23 cellular contexts compared by ENCODE assay signal in genomic region chr5:157278319-157279037, GRCh38. TPM values are rescaled to one million over a fixed set of nuclear protein-coding genes. Genes with fewer than 3 reads are reported as not detected.
A peak's percentile ranks its signal among the peaks of the same experiment; 100 is the strongest.
DNase-seq lines count a peak whose midpoint lies in the region; ATAC-seq, FAIRE-seq and TF ChIP-seq lines count a peak whose summit lies in the region.
"Had no signal": no experiment of that assay in that cellular context is flagged by ENCODE, and none has a peak within 500 bp of the region (broad histone marks: within the 10 kb centered on the region; RNA-seq: fewer than 3 reads in every experiment).

No MANE protein-coding gene starts in this region.

- H3K27me3 ChIP-seq in CD4-positive, alpha-beta memory T cell (ENCODE audit: insufficient read depth, low read length): no peaks in the 10 kb centered on the region
- no peaks in the 10 kb centered on the region for H3K27me3 ChIP-seq in HepG2 (ENCODE audit: control insufficient read depth in 1 of 2, insufficient read depth in 2 of 2, low read length in 2 of 2)
- H3K27me3 ChIP-seq: dorsolateral prefrontal cortex, neural progenitor cell, right lobe of liver, stomach, transverse colon had no signal

- H3K27ac ChIP-seq in CD4-positive, alpha-beta memory T cell (ENCODE audit: low read depth, low read length): no peak overlapping the region
- H3K27ac ChIP-seq in HepG2 (ENCODE audit: extremely low read length, insufficient read depth, low read length): no peak overlapping the region
- H3K27ac ChIP-seq: neural progenitor cell, PC-9, right lobe of liver, transverse colon had no signal

- H3K36me3 ChIP-seq in CD4-positive, alpha-beta memory T cell (ENCODE audit: insufficient read depth, low read length): no peaks in the 10 kb centered on the region
- H3K36me3 ChIP-seq in HepG2 (replicated peaks in 1 of 2; ENCODE audit: control insufficient read depth in 1 of 2, insufficient read depth in 2 of 2, low read length in 2 of 2): no peaks in the 10 kb centered on the region
- H3K36me3 ChIP-seq: neural progenitor cell, right lobe of liver, stomach, transverse colon had no signal

- no peak overlapping the region for H2AFZ ChIP-seq in HepG2 (ENCODE audit: low read length)
- H2AFZ ChIP-seq: neural progenitor cell, PC-9 had no signal

- H3K27me3 Mint-ChIP-seq in activated CD8-positive, alpha-beta T cell treated with anti-CD3 and anti-CD28 coated beads for 36 hours: no peaks in the 10 kb centered on the region
- H3K27me3 Mint-ChIP-seq in activated CD8-positive, alpha-beta T cell treated with anti-CD3 and anti-CD28 coated beads, Interleukin-2, amount 10 ng/mL, durations not matched to agents 7 days and 5 days (ENCODE audit: low read depth): no peaks in the 10 kb centered on the region
- H3K27me3 Mint-ChIP-seq in CD4-positive, alpha-beta memory T cell: no peaks in the 10 kb centered on the region
- no peaks in the 10 kb centered on the region for H3K27me3 Mint-ChIP-seq in T-helper 17 cell
- H3K27me3 Mint-ChIP-seq: central memory CD8-positive, alpha-beta T cell had no signal

- H4K20me1 ChIP-seq in HepG2 (ENCODE audit: insufficient read depth, low read length): no peaks in the 10 kb centered on the region

- WGBS in HepG2 (ENCODE audit: low lambda C conversion rate): 85% methylated on average over 2 of the region's 2 CpGs

- in situ Hi-C loops in HepG2 (cut with HindIII; ENCODE audit: extremely low pct_ligation_motif_present, low pct_unique_long_range_greater_than_20kb): no loop called here

- H3K9me3 ChIP-seq in CD4-positive, alpha-beta memory T cell (ENCODE audit: control insufficient read depth in 1 of 2, low read length in 2 of 2): no peaks in the 10 kb centered on the region
- no peaks in the 10 kb centered on the region for H3K9me3 ChIP-seq in T-helper 17 cell (ENCODE audit: control insufficient read depth, low read length, poor library complexity, severe bottlenecking)
- H3K9me3 ChIP-seq in HepG2 (ENCODE audit: low read length): no peaks in the 10 kb centered on the region
- H3K9me3 ChIP-seq: right lobe of liver, stomach, transverse colon had no signal

- H3K36me3 Mint-ChIP-seq in activated CD8-positive, alpha-beta T cell treated with anti-CD3 and anti-CD28 coated beads for 36 hours (ENCODE audit: low read depth): peaks cover 64% of the 10 kb centered on the region
- peaks cover 68% of the 10 kb centered on the region for H3K36me3 Mint-ChIP-seq in activated CD8-positive, alpha-beta T cell treated with anti-CD3 and anti-CD28 coated beads, Interleukin-2, amount 10 ng/mL, durations not matched to agents 7 days and 5 days (ENCODE audit: low read depth)
- H3K36me3 Mint-ChIP-seq in CD4-positive, alpha-beta memory T cell: peaks cover 9 to 32% of the 10 kb centered on the region in 2 donors
- H3K36me3 Mint-ChIP-seq in T-helper 17 cell (ENCODE audit: low read depth): no peaks in the 10 kb centered on the region

- TF ChIP-seq EP300 in HepG2 (IDR thresholded peaks at IDR 0.05; ENCODE audit: low read depth in 2 of 2, low read length in 2 of 2): no peak
- TF ChIP-seq EP300 in HepG2 (CRISPR knock-in tag; IDR thresholded peaks at IDR 0.05; ENCODE audit: borderline replicate concordance): no peak

- H3K9ac ChIP-seq in HepG2 (ENCODE audit: insufficient read depth, low read depth, low read length): no peak overlapping the region
- H3K9ac ChIP-seq: neural progenitor cell had no signal

- no peak overlapping the region for H3K4me3 Mint-ChIP-seq in activated CD8-positive, alpha-beta T cell treated with anti-CD3 and anti-CD28 coated beads for 36 hours
- no peak overlapping the region for H3K4me3 Mint-ChIP-seq in activated CD8-positive, alpha-beta T cell treated with anti-CD3 and anti-CD28 coated beads, Interleukin-2, amount 10 ng/mL, durations not matched to agents 7 days and 5 days
- H3K4me3 Mint-ChIP-seq in CD4-positive, alpha-beta memory T cell: peak overlapping the region in 3 of 8 donors; percentile 14 to 48 (median 31)
- no peak overlapping the region for H3K4me3 Mint-ChIP-seq in T-helper 17 cell
- H3K4me3 Mint-ChIP-seq: central memory CD8-positive, alpha-beta T cell; HFFc6; neural progenitor cell had no signal

- no TSS peak for BruUV-seq in HepG2 (replicated peaks; lab: Mats Ljungman, UMichigan)

- H3K4me1 ChIP-seq in CD4-positive, alpha-beta memory T cell (ENCODE audit: insufficient read depth, low read length): peaks cover 98% of the 10 kb centered on the region
- peaks cover 7% of the 10 kb centered on the region; the same call in 1 of the 2 replicates for H3K4me1 ChIP-seq in HepG2 (ENCODE audit: insufficient read depth, low read length)
- H3K4me1 ChIP-seq: neural progenitor cell, right lobe of liver, transverse colon had no signal

- TF ChIP-seq CTCF in activated CD8-positive, alpha-beta T cell treated with anti-CD3 and anti-CD28 coated beads for 36 hours (IDR thresholded peaks at IDR 0.05): no peak
- TF ChIP-seq CTCF in HepG2 (CRISPR knock-in tag; IDR thresholded peaks at IDR 0.05): no peak

- no peak for DNase-seq in activated CD8-positive, alpha-beta T cell treated with anti-CD3 and anti-CD28 coated beads for 36 hours
- DNase-seq in activated CD8-positive, alpha-beta T cell treated with anti-CD3 and anti-CD28 coated beads, Interleukin-2, amount 10 ng/mL, durations not matched to agents 7 days and 5 days: no peak
- no peak for DNase-seq in CD4-positive, alpha-beta memory T cell
- DNase-seq in T-helper 17 cell: no peak
- no peak for DNase-seq in HepG2 (ENCODE audit: low spot score)
- DNase-seq in activated gamma-delta T cell (lab: John Stamatoyannopoulos, UW): no peak
- DNase-seq in cerebellar nuclear complex (lab: John Stamatoyannopoulos, UW): no peak
- DNase-seq: DMS153; dorsolateral prefrontal cortex; HFFc6; NCI-H2107; NCI-H510A treated with DMSO at 0.1 percent for 48 hours; PC-9; right lobe of liver; SIG-M5; stimulated activated CD4-positive, alpha-beta T cell treated with anti-CD3 and anti-CD28 coated beads, Interleukin-15, amount 100 ng/mL, for 24 hours; stomach; transverse colon had no signal

- no peak for ATAC-seq in activated CD8-positive, alpha-beta T cell treated with anti-CD3 and anti-CD28 coated beads for 36 hours
- ATAC-seq in activated CD8-positive, alpha-beta T cell treated with anti-CD3 and anti-CD28 coated beads, Interleukin-2, amount 10 ng/mL, durations not matched to agents 7 days and 5 days: no peak
- no peak for ATAC-seq in T-helper 17 cell
- no peak for ATAC-seq in HepG2
- no peak for ATAC-seq in HG03432 (IDR thresholded peaks at IDR 0.05; ENCODE audit: unreplicated experiment)

- H3K27ac Mint-ChIP-seq in activated CD8-positive, alpha-beta T cell treated with anti-CD3 and anti-CD28 coated beads for 36 hours: peak overlapping the region; percentile 32
- H3K27ac Mint-ChIP-seq in activated CD8-positive, alpha-beta T cell treated with anti-CD3 and anti-CD28 coated beads, Interleukin-2, amount 10 ng/mL, durations not matched to agents 7 days and 5 days: no peak overlapping the region
- H3K27ac Mint-ChIP-seq in CD4-positive, alpha-beta memory T cell: peak overlapping the region; percentile 4 to 80 (median 49)
- peak overlapping the region; percentile 9 for H3K27ac Mint-ChIP-seq in T-helper 17 cell
- H3K27ac Mint-ChIP-seq: HFFc6, neural progenitor cell had no signal

- CTCF ChIA-PET in activated CD8-positive, alpha-beta T cell treated with anti-CD3 and anti-CD28 coated beads for 36 hours (lab: Charles Lee): interaction anchor here (0.8 to 1.2 kb wide), 5 partner anchors 42 to 130 kb away, joined by 3 read pairs; no protein-coding TSS in a partner anchor
- CTCF ChIA-PET in activated CD8-positive, alpha-beta T cell treated with anti-CD3 and anti-CD28 coated beads, Interleukin-2, amount 10 ng/mL, durations not matched to agents 7 days and 5 days (lab: Charles Lee): interaction anchor here (0.7 to 1.5 kb wide), 6 partner anchors 10 to 129 kb away, joined by 3 to 5 read pairs (median 3); no protein-coding TSS in a partner anchor
- CTCF ChIA-PET in CD4-positive, alpha-beta memory T cell (lab: Charles Lee; ENCODE audit: partially characterized antibody): interaction anchor here (0.8 to 2.2 kb wide), 4 partner anchors 25 to 57 kb away, joined by 3 to 7 read pairs (median 4); no protein-coding TSS in a partner anchor
- CTCF ChIA-PET in HepG2 (lab: Yijun Ruan, JAX; ENCODE audit: low intra/inter-chr PET ratio, low total read pairs): no interaction called here

- no peak for TF ChIP-seq POLR2A in HepG2 (IDR thresholded peaks at IDR 0.05; ENCODE audit: insufficient read depth in 1 of 2, low read depth in 2 of 2, low read length in 2 of 2)

- peaks cover 26% of the 10 kb centered on the region for H3K79me2 ChIP-seq in HepG2 (ENCODE audit: insufficient read depth, low read length)

- H3K4me2 ChIP-seq in HepG2 (ENCODE audit: low read depth, low read length): no peak overlapping the region
- H3K4me2 ChIP-seq: neural progenitor cell, PC-9 had no signal

- peaks cover 91% of the 10 kb centered on the region for H3K4me1 Mint-ChIP-seq in activated CD8-positive, alpha-beta T cell treated with anti-CD3 and anti-CD28 coated beads for 36 hours (ENCODE audit: low read depth)
- peaks cover 89% of the 10 kb centered on the region for H3K4me1 Mint-ChIP-seq in activated CD8-positive, alpha-beta T cell treated with anti-CD3 and anti-CD28 coated beads, Interleukin-2, amount 10 ng/mL, durations not matched to agents 7 days and 5 days (ENCODE audit: low read depth)
- peaks cover 71 to 95% (median 81%) of the 10 kb centered on the region in 4 donors for H3K4me1 Mint-ChIP-seq in CD4-positive, alpha-beta memory T cell
- peaks cover 56% of the 10 kb centered on the region for H3K4me1 Mint-ChIP-seq in T-helper 17 cell

- no peak for TF ChIP-seq RAD21 in HepG2 (CRISPR knock-in tag; IDR thresholded peaks at IDR 0.05)

- POLR2A ChIA-PET in activated CD8-positive, alpha-beta T cell treated with anti-CD3 and anti-CD28 coated beads for 36 hours (lab: Charles Lee): interaction anchor here (1.7 to 2.7 kb wide), 2 partner anchors 10 to 39 kb away, joined by 4 to 8 read pairs; no protein-coding TSS in a partner anchor
- POLR2A ChIA-PET in activated CD8-positive, alpha-beta T cell treated with anti-CD3 and anti-CD28 coated beads, Interleukin-2, amount 10 ng/mL, durations not matched to agents 7 days and 5 days (lab: Charles Lee): interaction anchor here (1.1 kb wide), 1 partner anchor 25 kb away, joined by 4 read pairs; no protein-coding TSS in a partner anchor
- POLR2A ChIA-PET in CD4-positive, alpha-beta memory T cell (lab: Charles Lee; ENCODE audit: partially characterized antibody): interaction anchor here (0.8 to 9.6 kb wide), 4 partner anchors 11 to 28 kb away, joined by 3 to 191 read pairs (median 4); no protein-coding TSS in a partner anchor
- POLR2A ChIA-PET in HepG2 (lab: Yijun Ruan, JAX): no interaction called here

- no peak overlapping the region for H3K4me3 ChIP-seq in CD4-positive, alpha-beta memory T cell (ENCODE audit: low read length in 2 of 2)
- no peak overlapping the region for H3K4me3 ChIP-seq in HepG2 (replicated peaks in 1 of 3; ENCODE audit: insufficient read depth in 1 of 3, low read depth in 2 of 3, low read length in 3 of 3)
- H3K4me3 ChIP-seq: neural progenitor cell, PC-9, right lobe of liver, stomach, transverse colon had no signal

- intact Hi-C loops in activated CD8-positive, alpha-beta T cell treated with anti-CD3 and anti-CD28 coated beads for 36 hours (cut with micrococcal nuclease): loop anchor here (5.0 kb wide), 1 partner anchor 74 kb away; no protein-coding TSS in a partner anchor
- intact Hi-C loops in CD4-positive, alpha-beta memory T cell (cut with micrococcal nuclease): no loop called here
- intact Hi-C loops in HepG2 (cut with micrococcal nuclease; ENCODE audit: unreplicated experiment): no loop called here

- no peak for FAIRE-seq in HepG2 (lab: Jason Lieb, UNC)
- FAIRE-seq: endothelial cell of umbilical vein, islet of Langerhans had no signal

- peaks cover 6% of the 10 kb centered on the region for H3K9me3 Mint-ChIP-seq in activated CD8-positive, alpha-beta T cell treated with anti-CD3 and anti-CD28 coated beads for 36 hours
- H3K9me3 Mint-ChIP-seq in activated CD8-positive, alpha-beta T cell treated with anti-CD3 and anti-CD28 coated beads, Interleukin-2, amount 10 ng/mL, durations not matched to agents 7 days and 5 days (ENCODE audit: insufficient read depth): peaks cover 3% of the 10 kb centered on the region
- peaks cover 0 to 4% (median 0%) of the 10 kb centered on the region in 8 donors for H3K9me3 Mint-ChIP-seq in CD4-positive, alpha-beta memory T cell
- H3K9me3 Mint-ChIP-seq: central memory CD8-positive, alpha-beta T cell; HFFc6; neural progenitor cell had no signal

RNA-seq across cellular contexts. Expression of gene CYFIP2, which starts 12.6 kb away (rescaled TPM):
- 100 to 1,000 TPM; 350 to 351 TPM for total RNA-seq in activated CD8-positive, alpha-beta T cell treated with anti-CD3 and anti-CD28 coated beads for 36 hours
- total RNA-seq in activated CD8-positive, alpha-beta T cell treated with anti-CD3 and anti-CD28 coated beads, Interleukin-2, amount 10 ng/mL, durations not matched to agents 7 days and 5 days: 100 to 1,000 TPM; 512 to 516 TPM
- total RNA-seq in CD4-positive, alpha-beta memory T cell: 100 to 1,000 TPM; 317 to 325 TPM
- polyA plus RNA-seq in CD4-positive, alpha-beta memory T cell: 100 to 1,000 TPM; 432 to 516 TPM
- 100 to 1,000 TPM; 363 to 389 TPM for total RNA-seq in T-helper 17 cell
- total RNA-seq in HepG2 (2016; rRNA removed; fragmentation: Illumina TruSeq; extraction: Trizol): 30.3 and 40.2 TPM in 2 replicates
- 13.4 and 13.7 TPM in 2 replicates for total RNA-seq in HepG2 (2016; cell fraction: cytosol; rRNA removed; fragmentation: Illumina TruSeq; extraction: Trizol; ENCODE audit: low read depth)
- total RNA-seq in HepG2 (2016; cell fraction: insoluble cytoplasmic fraction; rRNA removed; fragmentation: Illumina TruSeq; extraction: Trizol): 28.6 and 32.7 TPM in 2 replicates
- total RNA-seq in HepG2 (2016; cell fraction: membrane; rRNA removed; fragmentation: Illumina TruSeq; extraction: Trizol): 33.5 TPM in 2 replicates
- total RNA-seq in HepG2 (2016; cell fraction: nucleus; rRNA removed; fragmentation: Illumina TruSeq; extraction: Trizol): 25.4 and 29.9 TPM in 2 replicates
- polyA plus RNA-seq in HepG2 (2011; rRNA removed): 22.5 and 22.6 TPM in 2 replicates
- polyA plus RNA-seq in HepG2 (2011; cell fraction: cytosol; rRNA removed): 20.3 and 24.1 TPM in 2 replicates
- polyA plus RNA-seq in HepG2 (2011; cell fraction: nucleus; rRNA removed): 61.6 and 72.0 TPM in 2 replicates
- 43.3 and 45.5 TPM in 2 replicates for polyA plus RNA-seq in HepG2 (2012)
- polyA plus RNA-seq in HepG2 (2016; cell fraction: cytosol; fragmentation: Illumina TruSeq; extraction: Trizol; ENCODE audit: low read depth): 14.6 and 15.8 TPM in 2 replicates
- 39.1 and 48.8 TPM in 2 replicates for polyA plus RNA-seq in HepG2 (2016; cell fraction: insoluble cytoplasmic fraction; fragmentation: Illumina TruSeq; extraction: Trizol; ENCODE audit: low read depth)
- polyA plus RNA-seq in HepG2 (2016; cell fraction: membrane; fragmentation: Illumina TruSeq; extraction: Trizol; ENCODE audit: low read depth): 33.6 and 33.7 TPM in 2 replicates
- 31.7 and 39.3 TPM in 2 replicates for polyA plus RNA-seq in HepG2 (2016; cell fraction: nucleus; fragmentation: Illumina TruSeq; extraction: Trizol; ENCODE audit: insufficient read depth, low read depth)
- 17.9 and 70.5 TPM in 2 replicates for polyA minus RNA-seq in HepG2 (2011; rRNA and poly(A)+ RNA removed; ENCODE audit: low replicate concordance)
- 16.3 and 22.5 TPM in 2 replicates for polyA minus RNA-seq in HepG2 (2011; cell fraction: cytosol; rRNA and poly(A)+ RNA removed)
- 55.0 and 64.3 TPM in 2 replicates for polyA minus RNA-seq in HepG2 (2011; cell fraction: nucleus; rRNA and poly(A)+ RNA removed)
- total RNA-seq: PC-9 had no signal

Comparison
In these comparisons a context has a peak if more than half of its experiments do, and no peak if none do; other contexts are left out.
1. RNA of gene CYFIP2, which starts 12.6 kb away (total RNA-seq): 512 to 516 TPM in activated CD8-positive, alpha-beta T cell treated with anti-CD3 and anti-CD28 coated beads, Interleukin-2, amount 10 ng/mL, durations not matched to agents 7 days and 5 days, 363 to 389 TPM in T-helper 17 cell, 350 to 351 TPM in activated CD8-positive, alpha-beta T cell treated with anti-CD3 and anti-CD28 coated beads for 36 hours and 317 to 325 TPM in CD4-positive, alpha-beta memory T cell; 13.4 to 40.2 TPM in HepG2; every median in the first group is over 4 times any median in the second.